1 cellular context compared by ENCODE assay signal in the genomic region with DNA sequence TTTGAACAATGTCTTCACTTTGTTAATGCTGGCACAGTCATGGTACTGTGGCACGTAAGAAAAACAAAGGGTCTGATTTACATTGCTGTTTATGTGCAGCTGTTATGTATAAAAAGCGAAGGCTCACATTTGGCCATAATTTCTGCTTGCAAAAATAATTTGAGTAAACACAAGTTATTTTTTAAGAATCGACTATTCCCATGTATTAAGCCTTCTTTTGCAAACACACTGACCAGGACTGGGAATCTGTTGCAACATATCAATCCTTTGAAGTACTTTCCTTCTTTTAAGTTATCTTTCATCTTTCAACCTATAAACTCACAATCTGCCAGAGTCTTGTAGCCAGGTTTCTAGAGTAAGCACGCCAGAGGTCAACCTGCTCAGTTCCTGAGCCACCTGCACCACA.
A peak's percentile ranks its signal among the peaks of the same experiment; 100 is the strongest.
TF ChIP-seq lines count a peak whose summit lies in the region.

No MANE protein-coding gene starts in this region.

TF ChIP-seq in HepG2, 621 proteins besides CTCF, POLR2A, EP300 and RAD21 (continued from another document and continues in another):
- TF ChIP-seq, protein P1, sequence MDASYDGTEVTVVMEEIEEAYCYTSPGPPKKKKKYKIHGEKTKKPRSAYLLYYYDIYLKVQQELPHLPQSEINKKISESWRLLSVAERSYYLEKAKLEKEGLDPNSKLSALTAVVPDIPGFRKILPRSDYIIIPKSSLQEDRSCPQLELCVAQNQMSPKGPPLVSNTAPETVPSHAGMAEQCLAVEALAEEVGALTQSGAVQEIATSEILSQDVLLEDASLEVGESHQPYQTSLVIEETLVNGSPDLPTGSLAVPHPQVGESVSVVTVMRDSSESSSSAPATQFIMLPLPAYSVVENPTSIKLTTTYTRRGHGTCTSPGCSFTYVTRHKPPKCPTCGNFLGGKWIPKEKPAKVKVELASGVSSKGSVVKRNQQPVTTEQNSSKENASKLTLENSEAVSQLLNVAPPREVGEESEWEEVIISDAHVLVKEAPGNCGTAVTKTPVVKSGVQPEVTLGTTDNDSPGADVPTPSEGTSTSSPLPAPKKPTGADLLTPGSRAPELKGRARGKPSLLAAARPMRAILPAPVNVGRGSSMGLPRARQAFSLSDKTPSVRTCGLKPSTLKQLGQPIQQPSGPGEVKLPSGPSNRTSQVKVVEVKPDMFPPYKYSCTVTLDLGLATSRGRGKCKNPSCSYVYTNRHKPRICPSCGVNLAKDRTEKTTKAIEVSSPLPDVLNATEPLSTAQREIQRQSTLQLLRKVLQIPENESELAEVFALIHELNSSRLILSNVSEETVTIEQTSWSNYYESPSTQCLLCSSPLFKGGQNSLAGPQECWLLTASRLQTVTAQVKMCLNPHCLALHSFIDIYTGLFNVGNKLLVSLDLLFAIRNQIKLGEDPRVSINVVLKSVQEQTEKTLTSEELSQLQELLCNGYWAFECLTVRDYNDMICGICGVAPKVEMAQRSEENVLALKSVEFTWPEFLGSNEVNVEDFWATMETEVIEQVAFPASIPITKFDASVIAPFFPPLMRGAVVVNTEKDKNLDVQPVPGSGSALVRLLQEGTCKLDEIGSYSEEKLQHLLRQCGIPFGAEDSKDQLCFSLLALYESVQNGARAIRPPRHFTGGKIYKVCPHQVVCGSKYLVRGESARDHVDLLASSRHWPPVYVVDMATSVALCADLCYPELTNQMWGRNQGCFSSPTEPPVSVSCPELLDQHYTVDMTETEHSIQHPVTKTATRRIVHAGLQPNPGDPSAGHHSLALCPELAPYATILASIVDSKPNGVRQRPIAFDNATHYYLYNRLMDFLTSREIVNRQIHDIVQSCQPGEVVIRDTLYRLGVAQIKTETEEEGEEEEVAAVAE (CRISPR knock-in tag; IDR thresholded peaks at IDR 0.05; ENCODE audit: borderline replicate concordance): peak; percentile 53; the same call in 1 of the 2 replicates
- TF ChIP-seq, protein P2, sequence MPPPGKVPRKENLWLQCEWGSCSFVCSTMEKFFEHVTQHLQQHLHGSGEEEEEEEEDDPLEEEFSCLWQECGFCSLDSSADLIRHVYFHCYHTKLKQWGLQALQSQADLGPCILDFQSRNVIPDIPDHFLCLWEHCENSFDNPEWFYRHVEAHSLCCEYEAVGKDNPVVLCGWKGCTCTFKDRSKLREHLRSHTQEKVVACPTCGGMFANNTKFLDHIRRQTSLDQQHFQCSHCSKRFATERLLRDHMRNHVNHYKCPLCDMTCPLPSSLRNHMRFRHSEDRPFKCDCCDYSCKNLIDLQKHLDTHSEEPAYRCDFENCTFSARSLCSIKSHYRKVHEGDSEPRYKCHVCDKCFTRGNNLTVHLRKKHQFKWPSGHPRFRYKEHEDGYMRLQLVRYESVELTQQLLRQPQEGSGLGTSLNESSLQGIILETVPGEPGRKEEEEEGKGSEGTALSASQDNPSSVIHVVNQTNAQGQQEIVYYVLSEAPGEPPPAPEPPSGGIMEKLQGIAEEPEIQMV (CRISPR knock-in tag; IDR thresholded peaks at IDR 0.05; ENCODE audit: low read depth): no peak
- TF ChIP-seq, protein P3, sequence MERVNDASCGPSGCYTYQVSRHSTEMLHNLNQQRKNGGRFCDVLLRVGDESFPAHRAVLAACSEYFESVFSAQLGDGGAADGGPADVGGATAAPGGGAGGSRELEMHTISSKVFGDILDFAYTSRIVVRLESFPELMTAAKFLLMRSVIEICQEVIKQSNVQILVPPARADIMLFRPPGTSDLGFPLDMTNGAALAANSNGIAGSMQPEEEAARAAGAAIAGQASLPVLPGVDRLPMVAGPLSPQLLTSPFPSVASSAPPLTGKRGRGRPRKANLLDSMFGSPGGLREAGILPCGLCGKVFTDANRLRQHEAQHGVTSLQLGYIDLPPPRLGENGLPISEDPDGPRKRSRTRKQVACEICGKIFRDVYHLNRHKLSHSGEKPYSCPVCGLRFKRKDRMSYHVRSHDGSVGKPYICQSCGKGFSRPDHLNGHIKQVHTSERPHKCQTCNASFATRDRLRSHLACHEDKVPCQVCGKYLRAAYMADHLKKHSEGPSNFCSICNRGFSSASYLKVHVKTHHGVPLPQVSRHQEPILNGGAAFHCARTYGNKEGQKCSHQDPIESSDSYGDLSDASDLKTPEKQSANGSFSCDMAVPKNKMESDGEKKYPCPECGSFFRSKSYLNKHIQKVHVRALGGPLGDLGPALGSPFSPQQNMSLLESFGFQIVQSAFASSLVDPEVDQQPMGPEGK (CRISPR knock-in tag; IDR thresholded peaks at IDR 0.05): peak; percentile 25; the same call in 1 of the 2 replicates
- TF ChIP-seq ZNF343 (CRISPR knock-in tag; IDR thresholded peaks at IDR 0.05): no peak
- TF ChIP-seq ZNF605 (CRISPR knock-in tag; IDR thresholded peaks at IDR 0.05): no peak
- TF ChIP-seq, protein P4, sequence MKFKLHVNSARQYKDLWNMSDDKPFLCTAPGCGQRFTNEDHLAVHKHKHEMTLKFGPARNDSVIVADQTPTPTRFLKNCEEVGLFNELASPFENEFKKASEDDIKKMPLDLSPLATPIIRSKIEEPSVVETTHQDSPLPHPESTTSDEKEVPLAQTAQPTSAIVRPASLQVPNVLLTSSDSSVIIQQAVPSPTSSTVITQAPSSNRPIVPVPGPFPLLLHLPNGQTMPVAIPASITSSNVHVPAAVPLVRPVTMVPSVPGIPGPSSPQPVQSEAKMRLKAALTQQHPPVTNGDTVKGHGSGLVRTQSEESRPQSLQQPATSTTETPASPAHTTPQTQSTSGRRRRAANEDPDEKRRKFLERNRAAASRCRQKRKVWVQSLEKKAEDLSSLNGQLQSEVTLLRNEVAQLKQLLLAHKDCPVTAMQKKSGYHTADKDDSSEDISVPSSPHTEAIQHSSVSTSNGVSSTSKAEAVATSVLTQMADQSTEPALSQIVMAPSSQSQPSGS (CRISPR knock-in tag; IDR thresholded peaks at IDR 0.05): peak; percentile 67; the same call in 1 of the 2 replicates
- TF ChIP-seq PHB2 (IDR thresholded peaks at IDR 0.05; ENCODE audit: partially characterized antibody): no peak
- 0 out of 2 replicates have a peak, but pooled peaks have one; percentile 45 for TF ChIP-seq MEIS2 (CRISPR knock-in tag; IDR thresholded peaks at IDR 0.05)
- TF ChIP-seq SOX5 (CRISPR knock-in tag; IDR thresholded peaks at IDR 0.05; ENCODE audit: borderline replicate concordance): peak; percentile 91; the same call in 1 of the 2 replicates
- TF ChIP-seq, protein P5, sequence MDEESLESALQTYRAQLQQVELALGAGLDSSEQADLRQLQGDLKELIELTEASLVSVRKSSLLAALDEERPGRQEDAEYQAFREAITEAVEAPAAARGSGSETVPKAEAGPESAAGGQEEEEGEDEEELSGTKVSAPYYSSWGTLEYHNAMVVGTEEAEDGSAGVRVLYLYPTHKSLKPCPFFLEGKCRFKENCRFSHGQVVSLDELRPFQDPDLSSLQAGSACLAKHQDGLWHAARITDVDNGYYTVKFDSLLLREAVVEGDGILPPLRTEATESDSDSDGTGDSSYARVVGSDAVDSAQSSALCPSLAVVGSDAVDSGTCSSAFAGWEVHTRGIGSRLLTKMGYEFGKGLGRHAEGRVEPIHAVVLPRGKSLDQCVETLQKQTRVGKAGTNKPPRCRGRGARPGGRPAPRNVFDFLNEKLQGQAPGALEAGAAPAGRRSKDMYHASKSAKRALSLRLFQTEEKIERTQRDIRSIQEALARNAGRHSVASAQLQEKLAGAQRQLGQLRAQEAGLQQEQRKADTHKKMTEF (CRISPR knock-in tag; IDR thresholded peaks at IDR 0.05): peak; percentile 85
- TF ChIP-seq, protein P6, sequence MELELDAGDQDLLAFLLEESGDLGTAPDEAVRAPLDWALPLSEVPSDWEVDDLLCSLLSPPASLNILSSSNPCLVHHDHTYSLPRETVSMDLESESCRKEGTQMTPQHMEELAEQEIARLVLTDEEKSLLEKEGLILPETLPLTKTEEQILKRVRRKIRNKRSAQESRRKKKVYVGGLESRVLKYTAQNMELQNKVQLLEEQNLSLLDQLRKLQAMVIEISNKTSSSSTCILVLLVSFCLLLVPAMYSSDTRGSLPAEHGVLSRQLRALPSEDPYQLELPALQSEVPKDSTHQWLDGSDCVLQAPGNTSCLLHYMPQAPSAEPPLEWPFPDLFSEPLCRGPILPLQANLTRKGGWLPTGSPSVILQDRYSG (CRISPR knock-in tag; IDR thresholded peaks at IDR 0.05): no peak
- peak; percentile 83; the same call in 1 of the 2 replicates for TF ChIP-seq SALL1 (CRISPR knock-in tag; IDR thresholded peaks at IDR 0.05)
- peak; percentile 94; the same call in 1 of the 2 replicates for TF ChIP-seq FOXJ3 (CRISPR knock-in tag; IDR thresholded peaks at IDR 0.05; ENCODE audit: borderline replicate concordance)
- no peak for TF ChIP-seq MXI1 (IDR thresholded peaks at IDR 0.05; ENCODE audit: borderline replicate concordance, low read depth, low read length)
- peak; percentile 56; the same call in 1 of the 2 replicates for TF ChIP-seq ZNF331 (CRISPR knock-in tag; IDR thresholded peaks at IDR 0.05)
- no peak for TF ChIP-seq MYC (CRISPR knock-in tag; IDR thresholded peaks at IDR 0.05; ENCODE audit: borderline replicate concordance)
- TF ChIP-seq ZBTB3 (CRISPR knock-in tag; IDR thresholded peaks at IDR 0.05; ENCODE audit: borderline replicate concordance, low read depth): no peak
- TF ChIP-seq ZNF788 (CRISPR knock-in tag; IDR thresholded peaks at IDR 0.05; ENCODE audit: borderline replicate concordance): no peak
- peak; percentile 57; the same call in 1 of the 2 replicates for TF ChIP-seq HOXA3 (CRISPR knock-in tag; IDR thresholded peaks at IDR 0.05)
- no peak for TF ChIP-seq ATF7 (IDR thresholded peaks at IDR 0.05)
- no peak for TF ChIP-seq ATF7 (CRISPR knock-in tag; IDR thresholded peaks at IDR 0.05)
- TF ChIP-seq, protein P7, sequence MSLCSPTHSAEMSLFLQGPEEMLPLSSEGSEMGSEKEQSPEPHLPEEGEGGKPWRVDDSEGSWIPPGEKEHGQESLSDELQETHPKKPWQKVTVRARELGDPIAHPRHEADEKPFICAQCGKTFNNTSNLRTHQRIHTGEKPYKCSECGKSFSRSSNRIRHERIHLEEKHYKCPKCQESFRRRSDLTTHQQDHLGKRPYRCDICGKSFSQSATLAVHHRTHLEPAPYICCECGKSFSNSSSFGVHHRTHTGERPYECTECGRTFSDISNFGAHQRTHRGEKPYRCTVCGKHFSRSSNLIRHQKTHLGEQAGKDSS (CRISPR knock-in tag; IDR thresholded peaks at IDR 0.05; ENCODE audit: borderline replicate concordance, low read depth): no peak
- no peak for TF ChIP-seq SOX6 (IDR thresholded peaks at IDR 0.05)
- TF ChIP-seq SOX6 (CRISPR knock-in tag; IDR thresholded peaks at IDR 0.05): peak; percentile 93
- TF ChIP-seq, protein P8, sequence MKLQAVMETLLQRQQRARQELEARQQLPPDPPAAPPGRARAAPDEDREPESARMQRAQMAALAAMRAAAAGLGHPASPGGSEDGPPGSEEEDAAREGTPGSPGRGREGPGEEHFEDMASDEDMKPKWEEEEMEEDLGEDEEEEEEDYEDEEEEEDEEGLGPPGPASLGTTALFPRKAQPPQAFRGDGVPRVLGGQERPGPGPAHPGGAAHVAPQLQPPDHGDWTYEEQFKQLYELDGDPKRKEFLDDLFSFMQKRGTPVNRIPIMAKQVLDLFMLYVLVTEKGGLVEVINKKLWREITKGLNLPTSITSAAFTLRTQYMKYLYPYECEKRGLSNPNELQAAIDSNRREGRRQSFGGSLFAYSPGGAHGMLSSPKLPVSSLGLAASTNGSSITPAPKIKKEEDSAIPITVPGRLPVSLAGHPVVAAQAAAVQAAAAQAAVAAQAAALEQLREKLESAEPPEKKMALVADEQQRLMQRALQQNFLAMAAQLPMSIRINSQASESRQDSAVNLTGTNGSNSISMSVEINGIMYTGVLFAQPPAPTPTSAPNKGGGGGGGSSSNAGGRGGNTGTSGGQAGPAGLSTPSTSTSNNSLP (IDR thresholded peaks at IDR 0.05; ENCODE audit: low read depth, low read length): peak; percentile 84
- TF ChIP-seq NCOA2 (CRISPR knock-in tag; IDR thresholded peaks at IDR 0.05): peak; percentile 99
- no peak for TF ChIP-seq TBP (CRISPR knock-in tag; IDR thresholded peaks at IDR 0.05)
- 0 out of 2 replicates have a peak, but pooled peaks have one; percentile 11 for TF ChIP-seq ZNF644 (CRISPR knock-in tag; IDR thresholded peaks at IDR 0.05; ENCODE audit: low read depth)
- TF ChIP-seq NFIC (IDR thresholded peaks at IDR 0.05; ENCODE audit: low read length): peak; percentile 97
- TF ChIP-seq TEAD3 (CRISPR knock-in tag; optimal IDR thresholded peaks at IDR 0.05; ENCODE audit: borderline replicate concordance): peak; percentile 25
- TF ChIP-seq, protein P9, sequence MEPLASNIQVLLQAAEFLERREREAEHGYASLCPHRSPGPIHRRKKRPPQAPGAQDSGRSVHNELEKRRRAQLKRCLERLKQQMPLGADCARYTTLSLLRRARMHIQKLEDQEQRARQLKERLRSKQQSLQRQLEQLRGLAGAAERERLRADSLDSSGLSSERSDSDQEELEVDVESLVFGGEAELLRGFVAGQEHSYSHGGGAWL (CRISPR knock-in tag; IDR thresholded peaks at IDR 0.05): no peak
- TF ChIP-seq ZSCAN25 (CRISPR knock-in tag; IDR thresholded peaks at IDR 0.05): no peak
- 0 out of 2 replicates have a peak, but pooled peaks have one; percentile 27 for TF ChIP-seq NKX3-1 (CRISPR knock-in tag; IDR thresholded peaks at IDR 0.05)
- TF ChIP-seq, protein P10, sequence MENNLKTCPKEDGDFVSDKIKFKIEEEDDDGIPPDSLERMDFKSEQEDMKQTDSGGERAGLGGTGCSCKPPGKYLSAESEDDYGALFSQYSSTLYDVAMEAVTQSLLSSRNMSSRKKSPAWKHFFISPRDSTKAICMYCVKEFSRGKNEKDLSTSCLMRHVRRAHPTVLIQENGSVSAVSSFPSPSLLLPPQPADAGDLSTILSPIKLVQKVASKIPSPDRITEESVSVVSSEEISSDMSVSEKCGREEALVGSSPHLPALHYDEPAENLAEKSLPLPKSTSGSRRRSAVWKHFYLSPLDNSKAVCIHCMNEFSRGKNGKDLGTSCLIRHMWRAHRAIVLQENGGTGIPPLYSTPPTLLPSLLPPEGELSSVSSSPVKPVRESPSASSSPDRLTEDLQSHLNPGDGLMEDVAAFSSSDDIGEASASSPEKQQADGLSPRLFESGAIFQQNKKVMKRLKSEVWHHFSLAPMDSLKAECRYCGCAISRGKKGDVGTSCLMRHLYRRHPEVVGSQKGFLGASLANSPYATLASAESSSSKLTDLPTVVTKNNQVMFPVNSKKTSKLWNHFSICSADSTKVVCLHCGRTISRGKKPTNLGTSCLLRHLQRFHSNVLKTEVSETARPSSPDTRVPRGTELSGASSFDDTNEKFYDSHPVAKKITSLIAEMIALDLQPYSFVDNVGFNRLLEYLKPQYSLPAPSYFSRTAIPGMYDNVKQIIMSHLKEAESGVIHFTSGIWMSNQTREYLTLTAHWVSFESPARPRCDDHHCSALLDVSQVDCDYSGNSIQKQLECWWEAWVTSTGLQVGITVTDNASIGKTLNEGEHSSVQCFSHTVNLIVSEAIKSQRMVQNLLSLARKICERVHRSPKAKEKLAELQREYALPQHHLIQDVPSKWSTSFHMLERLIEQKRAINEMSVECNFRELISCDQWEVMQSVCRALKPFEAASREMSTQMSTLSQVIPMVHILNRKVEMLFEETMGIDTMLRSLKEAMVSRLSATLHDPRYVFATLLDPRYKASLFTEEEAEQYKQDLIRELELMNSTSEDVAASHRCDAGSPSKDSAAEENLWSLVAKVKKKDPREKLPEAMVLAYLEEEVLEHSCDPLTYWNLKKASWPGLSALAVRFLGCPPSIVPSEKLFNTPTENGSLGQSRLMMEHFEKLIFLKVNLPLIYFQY (CRISPR knock-in tag; IDR thresholded peaks at IDR 0.05; ENCODE audit: borderline replicate concordance): 0 out of 2 replicates have a peak, but pooled peaks have one; percentile 50
- no peak for TF ChIP-seq GZF1 (CRISPR knock-in tag; IDR thresholded peaks at IDR 0.05)
- TF ChIP-seq DNMT3B (CRISPR knock-in tag; conservative IDR thresholded peaks at IDR 0.05): 0 out of 2 replicates have a peak, but pooled peaks have one; percentile 44
- TF ChIP-seq ZNF292 (CRISPR knock-in tag; IDR thresholded peaks at IDR 0.05; ENCODE audit: borderline replicate concordance, low read depth): peak; percentile 26; the same call in 1 of the 2 replicates
- peak; percentile 55; the same call in 1 of the 2 replicates for TF ChIP-seq YEATS2 (CRISPR knock-in tag; IDR thresholded peaks at IDR 0.05; ENCODE audit: borderline replicate concordance)
- no peak for TF ChIP-seq ZNF75D (CRISPR knock-in tag; IDR thresholded peaks at IDR 0.05; ENCODE audit: borderline replicate concordance)
- no peak for TF ChIP-seq ZZZ3 (CRISPR knock-in tag; IDR thresholded peaks at IDR 0.05; ENCODE audit: borderline replicate concordance)
- no peak for TF ChIP-seq WIZ (CRISPR knock-in tag; IDR thresholded peaks at IDR 0.05)
